12 cellular contexts compared by ENCODE assay signal in genomic region chr1:109697861-109698260, GRCh38. TPM values are rescaled to one million over a fixed set of nuclear protein-coding genes. Genes with fewer than 3 reads are reported as not detected.
DNase-seq lines count a peak whose midpoint lies in the region; ATAC-seq and TF ChIP-seq lines count a peak whose summit lies in the region.
"Not testable (repeated sequence)": the region's sequence is repeated elsewhere in the genome, so short reads cannot be mapped to it uniquely, and the experiment has no call there.
"Had no signal": no experiment of that assay in that cellular context is flagged by ENCODE, and none has a peak within 500 bp of the region (broad histone marks: within the 10 kb centered on the region; RNA-seq: fewer than 3 reads in every experiment).

No MANE protein-coding gene starts in this region.

- H2BK120ac ChIP-seq in mesenchymal stem cell (ENCODE audit: low read depth, low read length), result not testable (repeated sequence)

- not testable (repeated sequence) for H3K27me3 ChIP-seq in PC-9 (ENCODE audit: insufficient read depth, low read depth); mammary epithelial cell (ENCODE audit: insufficient read depth, low read length); foreskin keratinocyte; mesenchymal stem cell (ENCODE audit: control insufficient read depth in 1 of 2, insufficient read depth in 1 of 2, low read length in 2 of 2)

- not testable (repeated sequence) for BruUV-seq in PC-9 (replicated peaks; lab: Mats Ljungman, UMichigan); mammary epithelial cell (replicated peaks; lab: Mats Ljungman, UMichigan)

- H3F3A ChIP-seq in PC-9 (ENCODE audit: insufficient read depth, low read depth), result not testable (repeated sequence)

- not testable (repeated sequence) for H3K79me1 ChIP-seq in mesenchymal stem cell (replicated peaks; ENCODE audit: low read length, poor library complexity, severe bottlenecking)

- not testable (repeated sequence) for H4K20me1 ChIP-seq in PC-9 (ENCODE audit: insufficient read depth); mammary epithelial cell (ENCODE audit: insufficient read depth, low read length)

- H3K9me2 ChIP-seq in PC-9 (ENCODE audit: insufficient read depth), result not testable (repeated sequence)

- intact Hi-C loops in PC-9 (cut with micrococcal nuclease; ENCODE audit: unreplicated experiment); mammary epithelial cell (cut with micrococcal nuclease): not testable (repeated sequence)

- not testable (repeated sequence) for TF ChIP-seq CTCF in PC-9 (conservative IDR thresholded peaks at IDR 0.05); mammary epithelial cell (conservative IDR thresholded peaks at IDR 0.05 in 1 of 2, IDR thresholded peaks at IDR 0.05 in 1 of 2; ENCODE audit: extremely low read depth in 1 of 2, insufficient read depth in 1 of 2, low read depth in 1 of 2, low read length in 2 of 2); foreskin keratinocyte (conservative IDR thresholded peaks at IDR 0.05)

- H3K4me3 ChIP-seq in PC-9; mammary epithelial cell (replicated peaks in 1 of 3; ENCODE audit: insufficient read depth in 1 of 3, low read depth in 2 of 3, low read length in 3 of 3); mesenchymal stem cell (ENCODE audit: insufficient read depth in 1 of 2, low read depth in 1 of 2, low read length in 2 of 2): not testable (repeated sequence)

- in situ Hi-C loops in mammary epithelial cell (cut with MboI; ENCODE audit: low sequenced_read_pairs in 2 of 2), result not testable (repeated sequence)

- H4K91ac ChIP-seq in mesenchymal stem cell (ENCODE audit: low read length), result not testable (repeated sequence)

- peaks cover 16% of the 10 kb centered on the region for H3K4me1 ChIP-seq in PC-9 (replicated peaks; ENCODE audit: insufficient read depth)
- H3K4me1 ChIP-seq in mammary epithelial cell (ENCODE audit: insufficient read depth, low read length); foreskin keratinocyte; mesenchymal stem cell (ENCODE audit: control insufficient read depth, insufficient read depth, low read depth, low read length): not testable (repeated sequence)

- POLR2A ChIA-PET in PC-9 (lab: Charles Lee; ENCODE audit: unreplicated experiment), result not testable (repeated sequence)

- peak overlapping the region; percentile 57 for H3K27ac ChIP-seq in PC-9
- H3K27ac ChIP-seq in mammary epithelial cell (ENCODE audit: insufficient read depth, low read depth, low read length); mesenchymal stem cell (ENCODE audit: low read length, poor library complexity, severe bottlenecking): not testable (repeated sequence)
- H3K27ac ChIP-seq in foreskin keratinocyte, result peak overlapping the region; percentile 64

- H3K18ac ChIP-seq in mesenchymal stem cell (ENCODE audit: low read depth in 1 of 2, low read length in 2 of 2), result not testable (repeated sequence)

- not testable (repeated sequence) for H2BK5ac ChIP-seq in mesenchymal stem cell (ENCODE audit: low read depth, low read length, poor library complexity, severe bottlenecking)

- not testable (repeated sequence) for H4K8ac ChIP-seq in mesenchymal stem cell (ENCODE audit: low read length)

- peak; percentile 69 for ATAC-seq in foreskin keratinocyte

- 0 out of 2 replicates have a peak overlapping the region, but pooled peaks have one; percentile 23 for H2AFZ ChIP-seq in PC-9
- not testable (repeated sequence) for H2AFZ ChIP-seq in mammary epithelial cell (ENCODE audit: low read depth, low read length); mesenchymal stem cell (ENCODE audit: low read depth, low read length)

- not testable (repeated sequence) for H2BK15ac ChIP-seq in mesenchymal stem cell (ENCODE audit: low read depth, poor library complexity, severe bottlenecking)

- not testable (repeated sequence) for H3K9ac ChIP-seq in mammary epithelial cell (ENCODE audit: insufficient read depth, low read length); mesenchymal stem cell (ENCODE audit: low read length)

- not testable (repeated sequence) for H3K79me2 ChIP-seq in PC-9 (ENCODE audit: low read depth); mammary epithelial cell (ENCODE audit: insufficient read depth, low read length)

- CTCF ChIA-PET in PC-9 (lab: Charles Lee); mammary epithelial cell (lab: Charles Lee; ENCODE audit: low non-redundant PET): not testable (repeated sequence)

- not testable (repeated sequence) for H2BK12ac ChIP-seq in mesenchymal stem cell (ENCODE audit: low read length in 2 of 2)

- no CpG with 5 or more reads among the region's 4 CpGs for WGBS in mammary epithelial cell (ENCODE audit: low coverage, missing lambda C conversion rate)
- 5% methylated on average over 2 of the region's 4 CpGs for WGBS in mesenchymal stem cell

- not testable (repeated sequence) for H3K23ac ChIP-seq in mesenchymal stem cell (ENCODE audit: low read length in 2 of 2)

- dilution Hi-C loops in mammary epithelial cell (cut with HindIII; ENCODE audit: low sequenced_read_pairs), result not testable (repeated sequence)

- H3K9me3 ChIP-seq in PC-9 (ENCODE audit: insufficient read depth, low read depth); mammary epithelial cell (replicated peaks; ENCODE audit: insufficient read depth, low read length); mesenchymal stem cell (ENCODE audit: control insufficient read depth, low read length): not testable (repeated sequence)

- H3K4me2 ChIP-seq in PC-9, result peak overlapping the region; percentile 18; the same call in 1 of the 2 replicates
- H3K4me2 ChIP-seq in mammary epithelial cell (ENCODE audit: insufficient read depth, low read depth, low read length); mesenchymal stem cell (ENCODE audit: low read length, poor library complexity, severe bottlenecking): not testable (repeated sequence)

- not testable (repeated sequence) for H3K14ac ChIP-seq in mesenchymal stem cell (ENCODE audit: low read length in 2 of 2)

- H3K4ac ChIP-seq in mesenchymal stem cell (ENCODE audit: low read depth in 1 of 2, low read length in 2 of 2), result not testable (repeated sequence)

- peak in 1 of 2 experiments; percentile 70 for DNase-seq in PC-9
- DNase-seq in SIG-M5 treated with dmso at 0.1 percent for 504 hours (lab: John Stamatoyannopoulos, UW; ENCODE audit: unreplicated experiment), result peak; percentile 22
- peak; percentile 60 for DNase-seq in mammary epithelial cell
- DNase-seq in foreskin keratinocyte, result peak in 1 of 2 donors; percentile 53
- peak; percentile 33 for DNase-seq in mesenchymal stem cell

- not testable (repeated sequence) for H2AK5ac ChIP-seq in mesenchymal stem cell (ENCODE audit: low read length, severe bottlenecking)

- not testable (repeated sequence) for H3K36me3 ChIP-seq in PC-9 (ENCODE audit: low read depth); mammary epithelial cell (ENCODE audit: insufficient read depth, low read length); mesenchymal stem cell (ENCODE audit: control insufficient read depth in 1 of 2, insufficient read depth in 2 of 2, low read depth in 1 of 2, low read length in 2 of 2)

RNA-seq across cellular contexts. Expression of gene GSTM1, which starts 10.2 kb away (rescaled TPM):
- total RNA-seq in PC-9 (2021) (not detected in 2 replicates), mammary epithelial cell (1 to 10 TPM in 1 of 2 donors, not detected in 1; 8.2 TPM), foreskin keratinocyte (17.9 and 19.5 TPM in 2 replicates)
- polyA plus RNA-seq in mammary epithelial cell (not detected), foreskin keratinocyte (41.0 and 45.9 TPM in 2 replicates)
- not detected for polyA minus RNA-seq in mammary epithelial cell
- 33.6 TPM for polyA plus RNA-seq in mesenchymal stem cell (2013, experiment 1 of 2)
- polyA plus RNA-seq in mesenchymal stem cell (2013, experiment 2 of 2), result 34.4 TPM
- total RNA-seq: CD4-positive, alpha-beta memory T cell; CD8-positive, alpha-beta memory T cell; G401 had no signal
- polyA plus RNA-seq: CD8-positive, alpha-beta memory T cell had no signal

RNA-seq across cellular contexts. Expression of gene GSTM5, which starts 14.2 kb away (rescaled TPM):
- total RNA-seq in PC-9 (2021) (not detected in 2 replicates), mammary epithelial cell (not detected), foreskin keratinocyte (not detected in 2 replicates)
- polyA plus RNA-seq in mammary epithelial cell (not detected), foreskin keratinocyte (not detected in 2 replicates)
- not detected for polyA minus RNA-seq in mammary epithelial cell
- not detected for polyA plus RNA-seq in mesenchymal stem cell (2013, experiment 1 of 2)
- polyA plus RNA-seq in mesenchymal stem cell (2013, experiment 2 of 2), result not detected
- total RNA-seq: CD4-positive, alpha-beta memory T cell; CD4-positive, CD25-positive, alpha-beta regulatory T cell; CD8-positive, alpha-beta memory T cell; Daoy had no signal
- polyA plus RNA-seq: CD14-positive monocyte; CD4-positive, alpha-beta memory T cell; CD4-positive, CD25-positive, alpha-beta regulatory T cell; CD8-positive, alpha-beta memory T cell had no signal

RNA-seq across cellular contexts. Expression of gene GSTM2, which starts 30.0 kb away (rescaled TPM):
- total RNA-seq in PC-9 (2021) (9.3 and 10.2 TPM in 2 replicates), mammary epithelial cell (1 to 10 TPM; 2.9 to 6.7 TPM), foreskin keratinocyte (6.7 and 8.5 TPM in 2 replicates)
- polyA plus RNA-seq in mammary epithelial cell (1.6 TPM), foreskin keratinocyte (18.1 and 20.9 TPM in 2 replicates)
- polyA minus RNA-seq in mammary epithelial cell, result not detected
- 75.2 TPM for polyA plus RNA-seq in mesenchymal stem cell (2013, experiment 1 of 2)
- 70.3 TPM for polyA plus RNA-seq in mesenchymal stem cell (2013, experiment 2 of 2)

RNA-seq across cellular contexts. Expression of gene GSTM4, which starts 42.0 kb away (rescaled TPM):
- total RNA-seq in PC-9 (2021) (38.8 and 52.0 TPM in 2 replicates), mammary epithelial cell (1 to 10 TPM; 5.0 to 5.8 TPM), foreskin keratinocyte (5.8 and 11.7 TPM in 2 replicates)
- polyA plus RNA-seq in mammary epithelial cell (1.4 TPM), foreskin keratinocyte (10.9 and 18.2 TPM in 2 replicates)
- 3.0 TPM for polyA minus RNA-seq in mammary epithelial cell
- polyA plus RNA-seq in mesenchymal stem cell (2013, experiment 1 of 2), result 32.2 TPM
- polyA plus RNA-seq in mesenchymal stem cell (2013, experiment 2 of 2), result 30.4 TPM

RNA-seq across cellular contexts. Expression of gene GSTM3, which starts 43.0 kb away (rescaled TPM):
- total RNA-seq in PC-9 (2021) (101 and 110 TPM in 2 replicates), mammary epithelial cell (10 to 100 TPM; 17.5 to 20.7 TPM), foreskin keratinocyte (45.6 and 56.4 TPM in 2 replicates)
- polyA plus RNA-seq in mammary epithelial cell (5.4 TPM), foreskin keratinocyte (59.3 and 72.2 TPM in 2 replicates)
- not detected for polyA minus RNA-seq in mammary epithelial cell
- 203 TPM for polyA plus RNA-seq in mesenchymal stem cell (2013, experiment 1 of 2)
- polyA plus RNA-seq in mesenchymal stem cell (2013, experiment 2 of 2), result 207 TPM
- total RNA-seq: GM12878 had no signal
- polyA plus RNA-seq: GM12878 had no signal
